Comparison of ENCODE assay signal across 8 cellular contexts in genomic region chr1:212606042-212606733, GRCh38. TPM values are rescaled to one million over a fixed set of nuclear protein-coding genes. Genes with fewer than 3 reads are reported as not detected.
DNase-seq lines count a peak whose midpoint lies in the region; FAIRE-seq and TF ChIP-seq lines count a peak whose summit lies in the region.

No MANE protein-coding gene starts in this region.

- H4K91ac ChIP-seq in H1 (replicated peaks; ENCODE audit: insufficient read length, low read length), result no peak overlapping the region

- H3K56ac ChIP-seq in H1 (replicated peaks; ENCODE audit: insufficient read length, low read depth, low read length), result no peak overlapping the region

- CTCF ChIA-PET in H1 (lab: Charles Lee; ENCODE audit: partially characterized antibody), result interaction anchor here (0.7 to 3.5 kb wide), 6 partner anchors 9 to 310 kb away, joined by 3 to 15 read pairs (median 5); no protein-coding TSS in a partner anchor

- H3K27me3 ChIP-seq in NT2/D1 (ENCODE audit: insufficient read depth, insufficient read length), result peaks cover 60% of the 10 kb centered on the region
- H3K27me3 ChIP-seq in H1 (replicated peaks in 1 of 4; ENCODE audit: control insufficient read depth in 3 of 4, extremely low read depth in 1 of 4, insufficient read depth in 3 of 4, low read length in 3 of 4), result peaks cover 10 to 38% (median 27%) of the 10 kb centered on the region in 4 experiments
- no peaks in the 10 kb centered on the region for H3K27me3 ChIP-seq in prostate gland (replicated peaks; ENCODE audit: insufficient read depth)

- H3K79me1 ChIP-seq in H1 (ENCODE audit: low read depth, low read length), result peaks cover 5% of the 10 kb centered on the region

- intact Hi-C loops in prostate gland (cut with DNase I), result loop anchor here (5.0 kb wide), 1 partner anchor 129 kb away; no protein-coding TSS in a partner anchor
- intact Hi-C loops in lower leg skin (cut with DNase I; ENCODE audit: low total_unique reads), result loop anchor here (5.0 kb wide), 1 partner anchor 44 kb away; no protein-coding TSS in a partner anchor

- no peak overlapping the region for H4K5ac ChIP-seq in H1 (ENCODE audit: insufficient read length, low read depth, low read length)

- H2BK5ac ChIP-seq in H1 (ENCODE audit: low read depth, low read length), result no peak overlapping the region

- peak overlapping the region; percentile 66 for H3K9ac ChIP-seq in ES-I3 (ENCODE audit: low read depth, low read length)
- no peak overlapping the region for H3K9ac ChIP-seq in NT2/D1 (ENCODE audit: insufficient read length, low read depth)
- H3K9ac ChIP-seq in H1 (replicated peaks in 1 of 4; ENCODE audit: extremely low read depth in 1 of 4, low read depth in 3 of 4, low read length in 3 of 4), result no peak overlapping the region

- peak overlapping the region; percentile 96 to 97 for H3K4me2 ChIP-seq in H1 (ENCODE audit: insufficient read depth in 1 of 2, low read depth in 2 of 2, low read length in 2 of 2)

- H3K36me3 ChIP-seq in ES-I3 (ENCODE audit: insufficient read depth, low read length) (peaks cover 5% of the 10 kb centered on the region; the same call in 1 of the 2 replicates), NT2/D1 (ENCODE audit: insufficient read depth, insufficient read length, low read length) (peaks cover 5% of the 10 kb centered on the region), H1 (ENCODE audit: control insufficient read depth in 2 of 4, insufficient read depth in 4 of 4, low read length in 3 of 4) (no peaks in the 10 kb centered on the region), prostate gland (no peaks in the 10 kb centered on the region)

- H3K27ac ChIP-seq in H1 (ENCODE audit: low read depth, low read length) (no peak overlapping the region), prostate gland (peak overlapping the region; percentile 89 to 99)

- peaks cover 18% of the 10 kb centered on the region for H3K23me2 ChIP-seq in H1 (ENCODE audit: low read depth, low read length)

- no peak for TF ChIP-seq RAD21 in H1 (IDR thresholded peaks at IDR 0.05 in 1 of 2, conservative IDR thresholded peaks at IDR 0.05 in 1 of 2; ENCODE audit: low read depth in 2 of 2, low read length in 2 of 2)

- H4K8ac ChIP-seq in H1 (ENCODE audit: extremely low read depth, insufficient read depth, low read length), result no peak overlapping the region

- WGBS in H1 (ENCODE audit: extremely low coverage in 1 of 2, insufficient coverage in 1 of 2, insufficient read length in 1 of 2, insufficient replicate concordance in 2 of 2, low coverage in 1 of 2, low lambda C conversion rate in 2 of 2, missing lambda C conversion rate in 1 of 2), 2 experiments, result 11% methylated on average over 9 of the region's 9 CpGs; no CpG with 5 or more reads in 1 of the 2 experiments
- 2% methylated on average over 9 of the region's 9 CpGs for WGBS in prostate gland
- WGBS in lower leg skin, 2 donors, result 2 to 3% methylated on average over 9 of the region's 9 CpGs

- H4K20me1 ChIP-seq in H1 (replicated peaks in 1 of 2; ENCODE audit: control insufficient read depth in 1 of 2, insufficient read depth in 2 of 2, low read length in 2 of 2), result peaks cover 10 to 12% of the 10 kb centered on the region in 2 experiments

- H3K4me3 ChIP-seq in NT2/D1 (ENCODE audit: insufficient read length, low read depth) (peak overlapping the region; percentile 61), H1 (ENCODE audit: extremely low read depth in 1 of 4, insufficient read depth in 2 of 4, low read depth in 3 of 4, low read length in 4 of 4) (peak overlapping the region; percentile 51 to 96 (median 74)), prostate gland (peak overlapping the region; percentile 49 to 72), lower leg skin (ENCODE audit: low read depth, poor library complexity, severe bottlenecking) (no peak overlapping the region)

- peak overlapping the region; percentile 52; the same call in 1 of the 2 replicates for H2BK12ac ChIP-seq in H1 (ENCODE audit: low read depth, low read length)

- H3K14ac ChIP-seq in H1 (ENCODE audit: insufficient read length), result no peak overlapping the region

- H3K4me1 ChIP-seq in ES-I3 (ENCODE audit: insufficient read depth, low read length) (peaks cover 25% of the 10 kb centered on the region), NT2/D1 (ENCODE audit: insufficient read depth, insufficient read length) (peaks cover 2% of the 10 kb centered on the region), H1 (replicated peaks in 1 of 4; ENCODE audit: control insufficient read depth in 3 of 4, insufficient read depth in 4 of 4, low read length in 3 of 4) (peaks cover 11 to 28% (median 15%) of the 10 kb centered on the region in 4 experiments), prostate gland (replicated peaks) (peaks cover 4% of the 10 kb centered on the region)

- H3K23ac ChIP-seq in H1 (ENCODE audit: insufficient read length), result no peak overlapping the region

- no peak overlapping the region for H2AFZ ChIP-seq in H1 (ENCODE audit: low read length)

- POLR2A ChIA-PET in H1 (lab: Charles Lee; ENCODE audit: partially characterized antibody), result interaction anchor here (0.5 to 4.0 kb wide), 7 partner anchors 9 to 776 kb away, joined by 3 to 61 read pairs (median 7); no protein-coding TSS in a partner anchor

- H3K4ac ChIP-seq in H1 (replicated peaks; ENCODE audit: insufficient read length, low read depth, low read length), result no peak overlapping the region

- TF ChIP-seq POLR2A in H1 (IDR thresholded peaks at IDR 0.05; ENCODE audit: control extremely low read depth in 1 of 2, low read depth in 2 of 2, low read length in 2 of 2), result no peak
- TF ChIP-seq POLR2A in prostate gland (IDR thresholded peaks at IDR 0.05), result no peak
- TF ChIP-seq POLR2A in lower leg skin (IDR thresholded peaks at IDR 0.05), result no peak

- no peak overlapping the region for H2BK20ac ChIP-seq in H1 (ENCODE audit: low read length)

- H3K9me3 ChIP-seq in ES-I3 (ENCODE audit: control insufficient read depth, insufficient read depth, low read length) (no peaks in the 10 kb centered on the region), NT2/D1 (ENCODE audit: insufficient read depth, low read length) (no peaks in the 10 kb centered on the region), H1 (ENCODE audit: insufficient read depth in 2 of 2, low read depth in 1 of 2, low read length in 1 of 2) (no peaks in the 10 kb centered on the region), prostate gland (no peaks in the 10 kb centered on the region)

- H2AK5ac ChIP-seq in H1 (ENCODE audit: low read depth, low read length), result no peak overlapping the region; the same call in 1 of the 2 replicates

- H2BK120ac ChIP-seq in H1 (replicated peaks; ENCODE audit: low read depth, low read length), result no peak overlapping the region

- DNase-seq in NT2/D1 (ENCODE audit: low read depth, low spot score), result no peak
- no peak for DNase-seq in H1 (ENCODE audit: low read depth in 1 of 2, low spot score in 2 of 2)
- no peak for DNase-seq in prostate gland (ENCODE audit: low spot score)
- DNase-seq in lower leg skin (ENCODE audit: low spot score in 2 of 2), result no peak
- DNase-seq in NCI-H2227 (lab: John Stamatoyannopoulos, UW; ENCODE audit: unreplicated experiment), result no peak
- DNase-seq in activated CD8-positive, alpha-beta memory T cell treated with anti-CD3 and anti-CD28 coated beads for 24 hours, result no peak
- DNase-seq in GM19238 (ENCODE audit: insufficient read length, low spot score), result no peak

- H3K18ac ChIP-seq in H1 (ENCODE audit: extremely low read depth, low read length), result no peak overlapping the region; the same call in 1 of the 2 replicates

- TF ChIP-seq CTCF in H1 (IDR thresholded peaks at IDR 0.05; ENCODE audit: control extremely low read depth in 1 of 3, insufficient read depth in 1 of 3, low read depth in 1 of 3, low read length in 3 of 3), result no peak
- no peak for TF ChIP-seq CTCF in prostate gland (IDR thresholded peaks at IDR 0.05)
- no peak for TF ChIP-seq CTCF in lower leg skin (IDR thresholded peaks at IDR 0.05)

- H2BK15ac ChIP-seq in H1 (ENCODE audit: low read length), result peak overlapping the region; percentile 5; the same call in 1 of the 2 replicates

- TF ChIP-seq EP300 in H1 (IDR thresholded peaks at IDR 0.05; ENCODE audit: borderline replicate concordance in 1 of 2, low read depth in 2 of 2, low read length in 2 of 2), result no peak

- no peak for FAIRE-seq in H1 (lab: Jason Lieb, UNC)

- peaks cover 0 to 17% of the 10 kb centered on the region in 2 experiments; a peak in 2 of 4 replicates for H3K79me2 ChIP-seq in H1 (ENCODE audit: control insufficient read depth in 1 of 2, insufficient read depth in 2 of 2, low read length in 2 of 2)

TF ChIP-seq in H1, 55 proteins besides CTCF, POLR2A, EP300 and RAD21 (continues in another document):
- no peak for TF ChIP-seq ZNF274 (IDR thresholded peaks at IDR 0.05; ENCODE audit: borderline replicate concordance, extremely low read depth, low read length)
- TF ChIP-seq EZH2 (IDR thresholded peaks at IDR 0.05; ENCODE audit: low read depth, low read length, severe bottlenecking), result no peak
- no peak for TF ChIP-seq KDM4A (IDR thresholded peaks at IDR 0.05; ENCODE audit: low read depth, low read length, severe bottlenecking)
- TF ChIP-seq HDAC2 (IDR thresholded peaks at IDR 0.05; ENCODE audit: borderline replicate concordance in 1 of 2, low read depth in 2 of 2, low read length in 2 of 2), result no peak
- TF ChIP-seq, protein P1, sequence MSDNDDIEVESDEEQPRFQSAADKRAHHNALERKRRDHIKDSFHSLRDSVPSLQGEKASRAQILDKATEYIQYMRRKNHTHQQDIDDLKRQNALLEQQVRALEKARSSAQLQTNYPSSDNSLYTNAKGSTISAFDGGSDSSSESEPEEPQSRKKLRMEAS (IDR thresholded peaks at IDR 0.05), result no peak

RNA-seq across cellular contexts. Expression of gene ATF3, which starts 2.4 kb away (rescaled TPM):
- total RNA-seq in H1 (2021; fragmentation: NEBNext Ultra II Directional; extraction: Animal tissue kit (Norgen Biotek cat#: 25700)), result 21.5 and 27.7 TPM in 2 replicates
- polyA plus RNA-seq in H1 (2011; rRNA removed), result 12.2 and 13.5 TPM in 2 replicates
- 17.1 TPM for polyA plus RNA-seq in H1 (2011; cell fraction: cytosol; rRNA removed)
- polyA plus RNA-seq in H1 (2011; cell fraction: nucleus; rRNA removed), result 18.7 TPM
- polyA plus RNA-seq in H1 (2012, experiment 1 of 2), result 18.2 to 33.8 TPM (median 21.4 TPM) in 4 replicates
- 16.1 TPM for polyA plus RNA-seq in H1 (2012, experiment 2 of 2)
- polyA plus RNA-seq in H1 (2013, experiment 1 of 2), result 9.1 TPM
- polyA plus RNA-seq in H1 (2013, experiment 2 of 2), result 9.4 TPM
- polyA minus RNA-seq in H1 (2011; rRNA and poly(A)+ RNA removed), result 13.6 and 21.4 TPM in 2 replicates
- 15.9 TPM for polyA minus RNA-seq in H1 (2011; cell fraction: cytosol; rRNA and poly(A)+ RNA removed)
- polyA minus RNA-seq in H1 (2011; cell fraction: nucleus; rRNA and poly(A)+ RNA removed), result 37.1 TPM
- total RNA-seq in prostate gland (10 to 100 TPM in 1 of 2 donors, 1 to 10 TPM in 1; 6.0 to 14.8 TPM), lower leg skin (10 to 100 TPM in 3 of 4 donors, 1 to 10 TPM in 1; 8.2 to 71.6 (median 17.2) TPM)
